In genomic region chr19:17002455-17002854, GRCh38 we compare ENCODE assay signal across 14 cellular contexts.
"Had no signal": no experiment of that assay in that cellular context is flagged by ENCODE, and none has a peak within 500 bp of the region (broad histone marks: within the 10 kb centered on the region; RNA-seq: fewer than 3 reads in every experiment).

No MANE protein-coding gene starts in this region.

- H3K4me2 ChIP-seq: hepatocyte had no signal

- H3K4me3 ChIP-seq: esophagus muscularis mucosa, hepatocyte, upper lobe of left lung had no signal

- H3K4me1 Mint-ChIP-seq: brain had no signal

- H3K27ac ChIP-seq: esophagus muscularis mucosa, hepatocyte, parathyroid adenoma had no signal

- H3K27me3 ChIP-seq: hepatocyte, upper lobe of left lung had no signal

- H3K36me3 ChIP-seq: upper lobe of left lung had no signal

- H3K9ac ChIP-seq: parathyroid adenoma had no signal

- H3K4me3 Mint-ChIP-seq: activated T-cell treated with anti-CD3 and anti-CD28 coated beads, Interleukin-2, amount 50 U/mL, for 24 hours; brain; nephron progenitor cell had no signal

- H3K27ac Mint-ChIP-seq: activated T-cell treated with anti-CD3 and anti-CD28 coated beads, Interleukin-2, amount 50 U/mL, for 24 hours; brain; nephron progenitor cell had no signal

- H3K4me1 ChIP-seq: esophagus muscularis mucosa, parathyroid adenoma, upper lobe of left lung had no signal

- DNase-seq: aorta, caudate nucleus, dermis blood vessel endothelial cell, glutamatergic neuron, midbrain, nephron progenitor cell, nucleus accumbens, SW 1271 had no signal
